ENCODE assay signal across 1 cellular context in genomic region chr7:27209933-27210440, GRCh38.
TF ChIP-seq lines count a peak whose summit lies in the region.

No MANE protein-coding gene starts in this region.

TF ChIP-seq in K562, 482 proteins besides CTCF, POLR2A, EP300 and RAD21:
- TF ChIP-seq FOXP4 (CRISPR knock-in tag; IDR thresholded peaks at IDR 0.05; ENCODE audit: borderline replicate concordance) (no peak), SRSF7 (optimal IDR thresholded peaks at IDR 0.05; ENCODE audit: low read depth, low read length) (no peak), ZNF239 (CRISPR knock-in tag; IDR thresholded peaks at IDR 0.05) (no peak), NFXL1 (CRISPR knock-in tag; IDR thresholded peaks at IDR 0.05) (no peak), MEIS2 (IDR thresholded peaks at IDR 0.05; ENCODE audit: partially characterized antibody) (no peak), CREB3L1 (IDR thresholded peaks at IDR 0.05; ENCODE audit: borderline replicate concordance, low read depth) (no peak), ARID3B (CRISPR knock-in tag; IDR thresholded peaks at IDR 0.05; ENCODE audit: borderline replicate concordance) (no peak), CHD1 (IDR thresholded peaks at IDR 0.05; ENCODE audit: low read length) (no peak), CREB3 (tag; conservative IDR thresholded peaks at IDR 0.05; ENCODE audit: low read depth) (no peak), DIDO1 (tag; IDR thresholded peaks at IDR 0.05; ENCODE audit: low read depth) (no peak), AFF4 (CRISPR knock-in tag; IDR thresholded peaks at IDR 0.05) (no peak), ZNF512 (tag; IDR thresholded peaks at IDR 0.05) (no peak), NFIX (CRISPR knock-in tag; IDR thresholded peaks at IDR 0.05; ENCODE audit: low read depth) (no peak), PCBP2 (IDR thresholded peaks at IDR 0.05; ENCODE audit: low read depth, low read length, poor library complexity, severe bottlenecking) (no peak), TSC22D4 (tag; IDR thresholded peaks at IDR 0.05) (no peak), E2F8 (IDR thresholded peaks at IDR 0.05; ENCODE audit: low read depth, partially characterized antibody) (no peak), SRF (CRISPR knock-in tag; IDR thresholded peaks at IDR 0.05) (no peak), HOMEZ (CRISPR knock-in tag; IDR thresholded peaks at IDR 0.05) (no peak), CHD4 (IDR thresholded peaks at IDR 0.05; ENCODE audit: insufficient read depth, insufficient replicate concordance, low read depth, low read length, poor library complexity, severe bottlenecking) (no peak), ZBTB1 (CRISPR knock-in tag; IDR thresholded peaks at IDR 0.05; ENCODE audit: borderline replicate concordance, low read depth) (no peak)
TF ChIP-seq in K562: peak in this region for 0.
